In genomic region chr1:178543291-178543609, GRCh38 we compare ENCODE assay signal across 8 cellular contexts. TPM values are rescaled to one million over a fixed set of nuclear protein-coding genes. Genes with fewer than 3 reads are reported as not detected.
DNase-seq lines count a peak whose midpoint lies in the region; ATAC-seq and TF ChIP-seq lines count a peak whose summit lies in the region.

No MANE protein-coding gene starts in this region.

- CTCF ChIA-PET in activated CD4-positive, alpha-beta T cell treated with anti-CD3 and anti-CD28 coated beads for 36 hours (lab: Charles Lee): interaction anchor here (0.6 to 3.1 kb wide), 10 partner anchors 11 to 1423 kb away, joined by 3 to 12 read pairs (median 3); no protein-coding TSS in a partner anchor
- CTCF ChIA-PET in PC-3 (lab: Charles Lee): no interaction called here

- H3K4me1 ChIP-seq in PC-3 (ENCODE audit: insufficient read depth, low read length): peaks cover 52% of the 10 kb centered on the region

- TF ChIP-seq CTCF in PC-3 (conservative IDR thresholded peaks at IDR 0.05; ENCODE audit: low read depth, low read length): no peak
- no peak for TF ChIP-seq CTCF in epithelial cell of proximal tubule (conservative IDR thresholded peaks at IDR 0.05; ENCODE audit: low read depth, low read length)
- TF ChIP-seq CTCF in osteocyte (IDR thresholded peaks at IDR 0.05): no peak

- H3K9me3 ChIP-seq in PC-3 (ENCODE audit: low read length): no peaks in the 10 kb centered on the region

- H3K4me2 ChIP-seq in PC-3 (ENCODE audit: low read length): peak overlapping the region; percentile 89

- BruUV-seq in PC-3 (replicated peaks; lab: Mats Ljungman, UMichigan): TSS peak; percentile 34

- H3K4me1 Mint-ChIP-seq in activated CD4-positive, alpha-beta T cell treated with anti-CD3 and anti-CD28 coated beads for 36 hours: peaks cover 2% of the 10 kb centered on the region
- H3K4me1 Mint-ChIP-seq in osteocyte (ENCODE audit: unreplicated experiment): peaks cover 31% of the 10 kb centered on the region

- peak overlapping the region; percentile 91 for H3K9ac ChIP-seq in PC-3 (ENCODE audit: low read length)

- H3K9me2 ChIP-seq in PC-3 (replicated peaks; ENCODE audit: low read length): no peaks in the 10 kb centered on the region

- POLR2A ChIA-PET in activated CD4-positive, alpha-beta T cell treated with anti-CD3 and anti-CD28 coated beads for 36 hours (lab: Charles Lee): interaction anchor here (0.6 kb wide), 1 partner anchor 37 kb away, joined by 3 read pairs; no protein-coding TSS in a partner anchor
- POLR2A ChIA-PET in PC-3 (lab: Charles Lee; ENCODE audit: unreplicated experiment): interaction anchor here (0.5 kb wide), 1 partner anchor 1228 kb away, joined by 3 read pairs; no protein-coding TSS in a partner anchor

- no peaks in the 10 kb centered on the region for H3F3A ChIP-seq in PC-3 (ENCODE audit: low read length, unreplicated experiment)

- no peaks in the 10 kb centered on the region for H3K27me3 ChIP-seq in PC-3 (ENCODE audit: low read length)

- H3K36me3 Mint-ChIP-seq in activated CD4-positive, alpha-beta T cell treated with anti-CD3 and anti-CD28 coated beads for 36 hours (ENCODE audit: low read depth): no peaks in the 10 kb centered on the region
- H3K36me3 Mint-ChIP-seq in osteocyte (ENCODE audit: unreplicated experiment): peaks cover 2% of the 10 kb centered on the region

- H3K4me3 ChIP-seq in PC-3 (ENCODE audit: low read length): peak overlapping the region; percentile 85
- peak overlapping the region; percentile 71 for H3K4me3 ChIP-seq in epithelial cell of proximal tubule (ENCODE audit: low read depth, low read length)

- DNase-seq in activated CD4-positive, alpha-beta T cell treated with anti-CD3 and anti-CD28 coated beads for 36 hours: peak; percentile 32
- no peak for DNase-seq in activated CD4-positive, alpha-beta T cell treated with anti-CD3 and anti-CD28 coated beads, Interleukin-2, amount 50 U/mL, for 4 hours
- DNase-seq in PC-3 (no peak), epithelial cell of proximal tubule (ENCODE audit: low read depth) (no peak), osteocyte (ENCODE audit: extremely low spot score, unreplicated experiment) (no peak), NCI-H2107 treated with DMSO at 0.1 percent for 48 hours (lab: John Stamatoyannopoulos, UW; ENCODE audit: unreplicated experiment) (no peak), AG08396 (ENCODE audit: low spot score) (no peak)

- H3K27ac Mint-ChIP-seq in activated CD4-positive, alpha-beta T cell treated with anti-CD3 and anti-CD28 coated beads for 36 hours: no peak overlapping the region
- peak overlapping the region; percentile 87 for H3K27ac Mint-ChIP-seq in osteocyte (ENCODE audit: unreplicated experiment)

- peak; percentile 16 for ATAC-seq in activated CD4-positive, alpha-beta T cell treated with anti-CD3 and anti-CD28 coated beads for 36 hours
- peak; percentile 42 for ATAC-seq in HG02642 (IDR thresholded peaks at IDR 0.05; ENCODE audit: poor library complexity, unreplicated experiment)
- peak; percentile 18 for ATAC-seq in PC-3

- peak overlapping the region; percentile 93 for H3K27ac ChIP-seq in PC-3 (ENCODE audit: low read length)

- H4K20me1 ChIP-seq in PC-3 (ENCODE audit: low read length): no peaks in the 10 kb centered on the region

- H3K9me3 Mint-ChIP-seq in activated CD4-positive, alpha-beta T cell treated with anti-CD3 and anti-CD28 coated beads for 36 hours (ENCODE audit: low read depth): no peaks in the 10 kb centered on the region
- H3K9me3 Mint-ChIP-seq in osteocyte (ENCODE audit: unreplicated experiment): no peaks in the 10 kb centered on the region

- H3K4me3 Mint-ChIP-seq in activated CD4-positive, alpha-beta T cell treated with anti-CD3 and anti-CD28 coated beads for 36 hours: peak overlapping the region; percentile 84
- H3K4me3 Mint-ChIP-seq in osteocyte (ENCODE audit: unreplicated experiment): peak overlapping the region; percentile 90

- H3K79me2 ChIP-seq in PC-3 (ENCODE audit: low read length): peaks cover 32% of the 10 kb centered on the region

- intact Hi-C loops in activated CD4-positive, alpha-beta T cell treated with anti-CD3 and anti-CD28 coated beads for 36 hours (cut with DNase I, micrococcal nuclease): loop anchor here (5.0 kb wide), 4 partner anchors 324 to 824 kb away; partner anchors contain the start of genes AXDND1 (in 1 of the 2) and TOR3A (in 1 of the 2)
- intact Hi-C loops in PC-3 (cut with micrococcal nuclease): loop anchor here (1.0 to 5.0 kb wide), 5 partner anchors 109 to 458 kb away; no protein-coding TSS in a partner anchor

- H3K27me3 Mint-ChIP-seq in activated CD4-positive, alpha-beta T cell treated with anti-CD3 and anti-CD28 coated beads for 36 hours: no peaks in the 10 kb centered on the region
- H3K27me3 Mint-ChIP-seq in osteocyte (ENCODE audit: unreplicated experiment): no peaks in the 10 kb centered on the region

- peak overlapping the region; percentile 95 for H2AFZ ChIP-seq in PC-3 (ENCODE audit: low read length)

- peaks cover 3% of the 10 kb centered on the region; the same call in 1 of the 2 replicates for H3K36me3 ChIP-seq in PC-3 (ENCODE audit: low read depth, low read length)

RNA-seq across cellular contexts. Expression of gene TEX35, which starts 30.3 kb away (rescaled TPM):
- total RNA-seq in activated CD4-positive, alpha-beta T cell treated with anti-CD3 and anti-CD28 coated beads for 36 hours: not detected
- total RNA-seq in PC-3 (2014; rRNA removed): not detected in 2 replicates
- total RNA-seq in epithelial cell of proximal tubule: not detected in 2 replicates
- total RNA-seq in osteocyte: not detected in 2 replicates

RNA-seq across cellular contexts. Expression of gene CLEC20A, which starts 46.5 kb away (rescaled TPM):
- not detected for total RNA-seq in activated CD4-positive, alpha-beta T cell treated with anti-CD3 and anti-CD28 coated beads for 36 hours
- not detected in 2 replicates for total RNA-seq in PC-3 (2014; rRNA removed)
- total RNA-seq in epithelial cell of proximal tubule: not detected in 2 replicates
- not detected in 2 replicates for total RNA-seq in osteocyte
